8 cellular contexts compared by ENCODE assay signal in genomic region chr2:190881480-190882326, GRCh38. TPM values are rescaled to one million over a fixed set of nuclear protein-coding genes. Genes with fewer than 3 reads are reported as not detected.
DNase-seq lines count a peak whose midpoint lies in the region; ATAC-seq lines count a peak whose summit lies in the region.

No MANE protein-coding gene starts in this region.

- peaks cover 49 to 61% (median 59%) of the 10 kb centered on the region in 10 experiments for H3K4me1 ChIP-seq in BLaER1 treated with 17β-estradiol and CSF1 and Interleukin-3, amounts not matched to agents 10 nM and 100 nM

- CTCF ChIA-PET in activated CD4-positive, alpha-beta memory T cell treated with anti-CD3 and anti-CD28 coated beads for 36 hours (lab: Charles Lee): interaction anchor here (1.0 to 3.0 kb wide), 3 partner anchors 32 to 101 kb away, joined by 3 to 10 read pairs (median 3); no protein-coding TSS in a partner anchor

- peaks cover 33 to 61% (median 53%) of the 10 kb centered on the region in 11 experiments; a peak in 21 of 22 replicates for H4K20me1 ChIP-seq in BLaER1 treated with 17β-estradiol and CSF1 and Interleukin-3, amounts not matched to agents 10 nM and 100 nM

- H3K9me3 ChIP-seq in BLaER1 treated with 17β-estradiol and CSF1 and Interleukin-3, amounts not matched to agents 10 nM and 100 nM (replicated peaks in 1 of 11): no peaks in the 10 kb centered on the region

- intact Hi-C loops in activated CD4-positive, alpha-beta memory T cell treated with anti-CD3 and anti-CD28 coated beads for 36 hours (cut with micrococcal nuclease): loop anchor here (1.0 to 5.0 kb wide), 13 partner anchors 31 to 1099 kb away; partner anchors contain the start of genes NEMP2, ORMDL1, PMS1 and STAT4

- peaks cover 0 to 38% (median 17%) of the 10 kb centered on the region in 11 experiments; a peak in 13 of 22 replicates for H3K36me3 ChIP-seq in BLaER1 treated with 17β-estradiol and CSF1 and Interleukin-3, amounts not matched to agents 10 nM and 100 nM

- DNase-seq in NCI-H774 (lab: John Stamatoyannopoulos, UW) (peak; percentile 52), ecto neural progenitor cell (ENCODE audit: low spot score) (peak; percentile 75), medulla oblongata (ENCODE audit: extremely low spot score) (peak; percentile 73)
- peak; percentile 85 for DNase-seq in activated CD4-positive, alpha-beta memory T cell treated with anti-CD3 and anti-CD28 coated beads for 36 hours
- DNase-seq in stimulated activated CD8-positive, alpha-beta memory T cell treated with anti-CD3 and anti-CD28 coated beads, Interleukin-12 subunit alpha, Interleukin-12 subunit beta, amount 100 ng/mL, for 4 hours (ENCODE audit: low read depth): peak; percentile 68

- H3K4me1 Mint-ChIP-seq in activated CD4-positive, alpha-beta memory T cell treated with anti-CD3 and anti-CD28 coated beads for 36 hours (ENCODE audit: low read depth): peaks cover 33% of the 10 kb centered on the region

- no peaks in the 10 kb centered on the region for H3K27me3 ChIP-seq in BLaER1 treated with 17β-estradiol and CSF1 and Interleukin-3, amounts not matched to agents 10 nM and 100 nM

- H3K4me3 Mint-ChIP-seq in activated CD4-positive, alpha-beta memory T cell treated with anti-CD3 and anti-CD28 coated beads for 36 hours: peak overlapping the region; percentile 92

- peak overlapping the region; percentile 88 to 99 (median 98) for H3K9ac ChIP-seq in BLaER1 treated with 17β-estradiol and CSF1 and Interleukin-3, amounts not matched to agents 10 nM and 100 nM

- H3K27ac Mint-ChIP-seq in activated CD4-positive, alpha-beta memory T cell treated with anti-CD3 and anti-CD28 coated beads for 36 hours: peak overlapping the region; percentile 99

- no peaks in the 10 kb centered on the region for H3K9me3 Mint-ChIP-seq in activated CD4-positive, alpha-beta memory T cell treated with anti-CD3 and anti-CD28 coated beads for 36 hours

- peak overlapping the region; percentile 87 to 100 (median 99) for H3K4me3 ChIP-seq in BLaER1 treated with 17β-estradiol and CSF1 and Interleukin-3, amounts not matched to agents 10 nM and 100 nM

- H3K27ac ChIP-seq in BLaER1 treated with 17β-estradiol and CSF1 and Interleukin-3, amounts not matched to agents 10 nM and 100 nM: peak overlapping the region; percentile 66 to 98 (median 97)

- peak overlapping the region; percentile 77 to 96 (median 84) for H3K4me2 ChIP-seq in BLaER1 treated with 17β-estradiol and CSF1 and Interleukin-3, amounts not matched to agents 10 nM and 100 nM

- POLR2A ChIA-PET in activated CD4-positive, alpha-beta memory T cell treated with anti-CD3 and anti-CD28 coated beads for 36 hours (lab: Charles Lee): interaction anchor here (0.7 to 4.6 kb wide), 25 partner anchors 8 to 274 kb away, joined by 3 to 31 read pairs (median 4); partner anchors contain the start of gene STAT1

- ATAC-seq in GM19324 (IDR thresholded peaks at IDR 0.05; ENCODE audit: low FRiP score, unreplicated experiment): peak; percentile 55
- ATAC-seq in HG03460 (IDR thresholded peaks at IDR 0.05; ENCODE audit: unreplicated experiment): peak; percentile 63

- peaks cover 38% of the 10 kb centered on the region for H3K36me3 Mint-ChIP-seq in activated CD4-positive, alpha-beta memory T cell treated with anti-CD3 and anti-CD28 coated beads for 36 hours

- H3K27me3 Mint-ChIP-seq in activated CD4-positive, alpha-beta memory T cell treated with anti-CD3 and anti-CD28 coated beads for 36 hours: peaks cover 4% of the 10 kb centered on the region

RNA-seq across cellular contexts. Expression of gene GLS, which starts 1.1 kb away (rescaled TPM):
- 100 to 1,000 TPM; 209 to 210 TPM for total RNA-seq in activated CD4-positive, alpha-beta memory T cell treated with anti-CD3 and anti-CD28 coated beads for 36 hours

Comparison
In these comparisons a context has a peak if more than half of its experiments do, and no peak if none do; other contexts are left out.
1. Peak in every context shown above with its lines: DNase-seq, ATAC-seq, H3K4me3 ChIP-seq and H3K27ac ChIP-seq.